Comparison of ENCODE assay signal across 8 cellular contexts in the genomic region with DNA sequence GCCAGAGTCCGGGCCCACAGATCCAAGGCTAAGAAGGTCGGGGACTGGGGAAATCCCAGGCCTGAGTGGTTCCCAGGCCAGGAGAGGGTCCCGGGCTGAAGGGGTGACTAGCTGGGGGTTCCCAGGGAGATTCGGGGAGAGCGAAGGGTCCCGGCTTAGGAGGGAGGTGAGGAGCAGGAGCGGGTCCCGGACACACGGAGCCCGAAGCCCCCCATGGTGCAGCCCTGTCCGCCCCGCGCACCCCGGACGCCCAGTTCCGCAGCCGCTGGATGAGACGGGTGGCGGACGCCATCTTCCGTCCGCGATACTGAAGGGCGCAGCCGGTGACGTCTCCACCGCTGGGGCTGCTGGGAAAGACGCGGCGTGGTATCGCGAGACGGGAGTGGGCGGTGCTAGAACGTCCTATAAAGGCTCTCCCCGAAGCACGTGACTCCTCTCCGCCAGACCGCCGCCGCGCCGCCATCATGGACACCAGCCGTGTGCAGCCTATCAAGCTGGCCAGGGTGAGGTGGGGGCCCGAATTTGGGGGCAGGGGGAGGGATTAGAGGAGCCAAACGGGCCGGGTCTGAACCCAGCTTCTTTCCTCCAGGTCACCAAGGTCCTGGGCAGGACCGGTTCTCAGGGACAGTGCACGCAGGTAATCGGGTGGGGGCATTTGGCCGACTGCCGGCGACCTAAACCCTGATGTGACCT. TPM values are rescaled to one million over a fixed set of nuclear protein-coding genes. Genes with fewer than 3 reads are reported as not detected.
A peak's percentile ranks its signal among the peaks of the same experiment; 100 is the strongest.
DNase-seq lines count a peak whose midpoint lies in the region; ATAC-seq and TF ChIP-seq lines count a peak whose summit lies in the region.

Gene NDUFA7 (minus strand): TSS at position 309 of the 693 bp plus-strand sequence. CDS start 17 bp downstream, at position 292.
Gene RPS28 (plus strand): TSS at position 430 of the 693 bp plus-strand sequence. CDS start 35 bp downstream, at position 465.

- TF ChIP-seq CTCF in mucosa of descending colon (IDR thresholded peaks at IDR 0.05): no peak

- peak; percentile 94 for DNase-seq in DMS153 treated with DMSO at 0.1 percent for 48 hours (lab: John Stamatoyannopoulos, UW; ENCODE audit: unreplicated experiment)
- peak; percentile 69 for DNase-seq in OCI-M2 (lab: John Stamatoyannopoulos, UW; ENCODE audit: unreplicated experiment)
- DNase-seq in activated T-cell treated with anti-CD3 and anti-CD28 coated beads for 4 hours: peak; percentile 97
- peak; percentile 86 for DNase-seq in epidermal melanocyte (ENCODE audit: insufficient read length, low spot score)
- peak; percentile 98 for DNase-seq in mucosa of descending colon
- DNase-seq in stimulated activated CD8-positive, alpha-beta memory T cell treated with anti-CD3 and anti-CD28 coated beads, Interleukin-4, amount 100 ng/mL, for 1 hour (ENCODE audit: low read depth in 2 of 2, low spot score in 1 of 2): peak; percentile 96 to 97

- no peaks in the 10 kb centered on the region for H3K9me3 ChIP-seq in mucosa of descending colon

- H3K4me1 ChIP-seq in mucosa of descending colon (ENCODE audit: low read depth): peaks cover 20% of the 10 kb centered on the region

- TF ChIP-seq RAD21 in Ishikawa (IDR thresholded peaks at IDR 0.05; ENCODE audit: low read depth): no peak

- no peaks in the 10 kb centered on the region for H3K36me3 ChIP-seq in mucosa of descending colon (ENCODE audit: low read depth)

- ATAC-seq in GM21576 (IDR thresholded peaks at IDR 0.05; ENCODE audit: unreplicated experiment) (peak; percentile 86), mucosa of descending colon (peak; percentile 97)

- intact Hi-C loops in mucosa of descending colon (cut with DNase I, micrococcal nuclease): no loop called here

- peak within 1 kb of the TSS; percentile 95 for H3K4me3 ChIP-seq in mucosa of descending colon

- TF ChIP-seq EP300 in Ishikawa (IDR thresholded peaks at IDR 0.05; ENCODE audit: borderline replicate concordance): 0 out of 2 replicates have a peak, but pooled peaks have one; percentile 21

TF ChIP-seq in Ishikawa, 13 proteins besides CTCF, POLR2A, EP300 and RAD21:
- TF ChIP-seq TCF12 (IDR thresholded peaks at IDR 0.05; ENCODE audit: low read depth): peak; percentile 49
- peak; percentile 91 for TF ChIP-seq CREB1 (IDR thresholded peaks at IDR 0.05; ENCODE audit: low read depth)
- TF ChIP-seq REST (IDR thresholded peaks at IDR 0.05; ENCODE audit: low read depth): no peak
- TF ChIP-seq ZBTB7A (IDR thresholded peaks at IDR 0.05; ENCODE audit: low read depth): no peak; the same call in 1 of the 2 replicates
- TF ChIP-seq, protein P1, sequence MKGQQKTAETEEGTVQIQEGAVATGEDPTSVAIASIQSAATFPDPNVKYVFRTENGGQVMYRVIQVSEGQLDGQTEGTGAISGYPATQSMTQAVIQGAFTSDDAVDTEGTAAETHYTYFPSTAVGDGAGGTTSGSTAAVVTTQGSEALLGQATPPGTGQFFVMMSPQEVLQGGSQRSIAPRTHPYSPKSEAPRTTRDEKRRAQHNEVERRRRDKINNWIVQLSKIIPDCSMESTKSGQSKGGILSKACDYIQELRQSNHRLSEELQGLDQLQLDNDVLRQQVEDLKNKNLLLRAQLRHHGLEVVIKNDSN (IDR thresholded peaks at IDR 0.05): peak; percentile 96
- TF ChIP-seq TEAD4 (IDR thresholded peaks at IDR 0.05): no peak
- TF ChIP-seq, protein P2, sequence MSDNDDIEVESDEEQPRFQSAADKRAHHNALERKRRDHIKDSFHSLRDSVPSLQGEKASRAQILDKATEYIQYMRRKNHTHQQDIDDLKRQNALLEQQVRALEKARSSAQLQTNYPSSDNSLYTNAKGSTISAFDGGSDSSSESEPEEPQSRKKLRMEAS (IDR thresholded peaks at IDR 0.05): peak; percentile 90
- TF ChIP-seq NFIC (IDR thresholded peaks at IDR 0.05): peak; percentile 6; the same call in 1 of the 2 replicates
- TF ChIP-seq YY1 (IDR thresholded peaks at IDR 0.05; ENCODE audit: low read depth): peak; percentile 96
- peak; percentile 99 for TF ChIP-seq TAF1 (IDR thresholded peaks at IDR 0.05; ENCODE audit: low read depth)
TF ChIP-seq in Ishikawa: peak in this region for 7.

RNA-seq across cellular contexts. Expression of gene NDUFA7, which starts in this region (rescaled TPM):
- total RNA-seq in mucosa of descending colon: 10 to 100 TPM; 35.3 to 65.9 (median 35.5) TPM

RNA-seq across cellular contexts. Expression of gene RPS28, which starts in this region (rescaled TPM):
- 1,000 to 10,000 TPM; 1,101 to 1,558 (median 1,449) TPM for total RNA-seq in mucosa of descending colon

Comparison
In these comparisons a context has a peak if more than half of its experiments do, and no peak if none do; other contexts are left out.
1. Peak in every context shown above with its lines: DNase-seq, ATAC-seq and H3K4me3 ChIP-seq.